In the genomic region with DNA sequence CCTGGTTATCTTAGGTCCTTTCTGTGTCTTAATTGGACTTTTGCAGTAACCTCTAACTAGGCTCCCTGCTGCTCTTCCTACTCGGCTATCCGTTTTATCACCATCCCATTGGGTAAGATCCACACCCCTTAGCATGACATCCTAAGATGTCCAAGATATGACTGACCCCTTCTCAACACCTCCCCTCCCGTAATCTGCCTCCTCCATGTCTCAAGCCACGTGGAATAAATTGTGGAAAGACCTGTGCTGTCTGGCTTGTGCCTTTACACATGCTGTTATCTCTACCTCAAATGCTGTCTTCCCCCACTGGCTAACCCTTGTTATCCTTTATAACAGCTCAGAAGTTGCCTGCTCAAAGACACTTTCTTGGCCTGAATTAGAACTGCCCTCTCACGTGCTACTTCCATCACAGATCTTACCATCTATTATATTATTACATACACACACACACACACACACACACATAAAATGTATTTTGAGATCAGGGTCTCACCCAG, we compare ENCODE assay signal across 23 cellular contexts. TPM values are rescaled to one million over a fixed set of nuclear protein-coding genes. Genes with fewer than 3 reads are reported as not detected.
DNase-seq lines count a peak whose midpoint lies in the region; ATAC-seq and TF ChIP-seq lines count a peak whose summit lies in the region.
"Had no signal": no experiment of that assay in that cellular context is flagged by ENCODE, and none has a peak within 500 bp of the region (broad histone marks: within the 10 kb centered on the region; RNA-seq: fewer than 3 reads in every experiment).

No MANE protein-coding gene starts in this region.

- H3K27ac ChIP-seq in HEK293 (ENCODE audit: extremely low read depth, low read depth, low read length) (no peak overlapping the region), mesodermal cell (ENCODE audit: low read depth, low read length, severe bottlenecking) (peak overlapping the region; percentile 8)
- H3K27ac ChIP-seq: KMS-11, SJSA1, spleen, thoracic aorta had no signal

- 91 to 92% methylated on average over 4 to 5 of the region's 5 CpGs for WGBS in mesodermal cell (ENCODE audit: insufficient coverage in 2 of 2), 2 experiments

- H3K4me1 Mint-ChIP-seq in T-helper 2 cell treated with Interferon-gamma antibody and Interleukin-4, amounts not matched to agents 5 μg/mL and 100 μg/mL, for 36 hours (ENCODE audit: low read depth), result peaks cover 4% of the 10 kb centered on the region
- peaks cover 2% of the 10 kb centered on the region for H3K4me1 Mint-ChIP-seq in activated CD8-positive, alpha-beta T cell treated with anti-CD3 and anti-CD28 coated beads, Interleukin-2, amount 10 ng/mL, durations not matched to agents 7 days and 5 days (ENCODE audit: low read depth)
- H3K4me1 Mint-ChIP-seq: activated CD4-positive, alpha-beta T cell treated with anti-CD3 and anti-CD28 coated beads, Interleukin-2, amount 10 ng/mL, durations not matched to agents 7 days and 5 days had no signal

- peak overlapping the region; percentile 2 for H3K27ac Mint-ChIP-seq in T-helper 2 cell treated with Interferon-gamma antibody and Interleukin-4, amounts not matched to agents 5 μg/mL and 100 μg/mL, for 36 hours
- H3K27ac Mint-ChIP-seq in activated CD8-positive, alpha-beta T cell treated with anti-CD3 and anti-CD28 coated beads, Interleukin-2, amount 10 ng/mL, durations not matched to agents 7 days and 5 days, result peak overlapping the region; percentile 30
- H3K27ac Mint-ChIP-seq: activated CD4-positive, alpha-beta T cell treated with anti-CD3 and anti-CD28 coated beads, Interleukin-2, amount 10 ng/mL, durations not matched to agents 7 days and 5 days had no signal

- no peak for TF ChIP-seq CTCF in HEK293 (tag by site-specific recombination; IDR thresholded peaks at IDR 0.05)

- no peak for DNase-seq in T-helper 2 cell treated with Interferon-gamma antibody and Interleukin-4, amounts not matched to agents 5 μg/mL and 100 μg/mL, for 36 hours (ENCODE audit: low spot score)
- DNase-seq in T-helper 2 cell (no peak), NOMO-1 treated with dmso at 0.1 percent for 144 hours (lab: John Stamatoyannopoulos, UW; ENCODE audit: unreplicated experiment) (no peak), NCI-H2081 treated with DMSO at 0.1 percent for 48 hours (lab: John Stamatoyannopoulos, UW) (no peak), COR-L47 (lab: John Stamatoyannopoulos, UW) (no peak)
- DNase-seq in activated CD8-positive, alpha-beta T cell treated with anti-CD3 and anti-CD28 coated beads, Interleukin-2, amount 10 ng/mL, durations not matched to agents 7 days and 5 days, result no peak
- DNase-seq: activated CD4-positive, alpha-beta T cell treated with anti-CD3 and anti-CD28 coated beads, Interleukin-2, amount 10 ng/mL, durations not matched to agents 7 days and 5 days; cerebellar nuclear complex; effector memory CD4-positive, alpha-beta T cell; HCEC 1CT; kidney; NCI-H1048; NCI-H2171; psoas muscle; spleen; stimulated activated CD8-positive, alpha-beta memory T cell treated with anti-CD3 and anti-CD28 coated beads, Interleukin-4, amount 100 ng/mL, for 48 hours; T1000 had no signal

- H3K4me3 ChIP-seq in HEK293 (ENCODE audit: low read depth, low read length), result no peak overlapping the region
- H3K4me3 ChIP-seq in mesodermal cell (ENCODE audit: extremely low read depth, insufficient read depth, low read length, poor library complexity, severe bottlenecking), result no peak overlapping the region
- H3K4me3 ChIP-seq: psoas muscle, SJSA1, spleen, thoracic aorta had no signal

- H3K4me1 ChIP-seq in HEK293 (ENCODE audit: control insufficient read depth, insufficient read depth, low read length) (peaks cover 3% of the 10 kb centered on the region; the same call in 1 of the 2 replicates), mesodermal cell (ENCODE audit: control insufficient read depth, insufficient read depth, low read length, poor library complexity, severe bottlenecking) (no peaks in the 10 kb centered on the region)

- POLR2A ChIA-PET in HEK293 (lab: Yijun Ruan, JAX), result interaction anchor here (1.2 kb wide), 1 partner anchor 22 kb away, joined by 3 read pairs; no protein-coding TSS in a partner anchor
- POLR2A ChIA-PET in activated CD8-positive, alpha-beta T cell treated with anti-CD3 and anti-CD28 coated beads, Interleukin-2, amount 10 ng/mL, durations not matched to agents 7 days and 5 days (lab: Charles Lee), result interaction anchor here (0.7 kb wide), 1 partner anchor 133 kb away, joined by 3 read pairs; no protein-coding TSS in a partner anchor

- CTCF ChIA-PET in HEK293 (lab: Yijun Ruan, JAX), result interaction anchor here (0.7 to 1.6 kb wide), 2 partner anchors 27 to 169 kb away, joined by 3 to 4 read pairs; a partner anchor contains a TSS
- CTCF ChIA-PET in activated CD8-positive, alpha-beta T cell treated with anti-CD3 and anti-CD28 coated beads, Interleukin-2, amount 10 ng/mL, durations not matched to agents 7 days and 5 days (lab: Charles Lee), result no interaction called here

- H3K36me3 Mint-ChIP-seq in T-helper 2 cell treated with Interferon-gamma antibody and Interleukin-4, amounts not matched to agents 5 μg/mL and 100 μg/mL, for 36 hours (ENCODE audit: low read depth), result peaks cover 59% of the 10 kb centered on the region
- H3K36me3 Mint-ChIP-seq in activated CD8-positive, alpha-beta T cell treated with anti-CD3 and anti-CD28 coated beads, Interleukin-2, amount 10 ng/mL, durations not matched to agents 7 days and 5 days (ENCODE audit: low read depth), result peaks cover 67% of the 10 kb centered on the region

- H3K4me3 Mint-ChIP-seq in T-helper 2 cell treated with Interferon-gamma antibody and Interleukin-4, amounts not matched to agents 5 μg/mL and 100 μg/mL, for 36 hours, result no peak overlapping the region
- no peak overlapping the region for H3K4me3 Mint-ChIP-seq in activated CD8-positive, alpha-beta T cell treated with anti-CD3 and anti-CD28 coated beads, Interleukin-2, amount 10 ng/mL, durations not matched to agents 7 days and 5 days
- H3K4me3 Mint-ChIP-seq: activated CD4-positive, alpha-beta T cell treated with anti-CD3 and anti-CD28 coated beads, Interleukin-2, amount 10 ng/mL, durations not matched to agents 7 days and 5 days; nephron had no signal

- ATAC-seq in activated CD8-positive, alpha-beta T cell treated with anti-CD3 and anti-CD28 coated beads, Interleukin-2, amount 10 ng/mL, durations not matched to agents 7 days and 5 days, result no peak
- ATAC-seq: psoas muscle had no signal

- H3K27me3 Mint-ChIP-seq in T-helper 2 cell treated with Interferon-gamma antibody and Interleukin-4, amounts not matched to agents 5 μg/mL and 100 μg/mL, for 36 hours (ENCODE audit: low read depth), result no peaks in the 10 kb centered on the region
- H3K27me3 Mint-ChIP-seq in activated CD8-positive, alpha-beta T cell treated with anti-CD3 and anti-CD28 coated beads, Interleukin-2, amount 10 ng/mL, durations not matched to agents 7 days and 5 days (ENCODE audit: low read depth), result no peaks in the 10 kb centered on the region
- H3K27me3 Mint-ChIP-seq: activated CD4-positive, alpha-beta T cell treated with anti-CD3 and anti-CD28 coated beads, Interleukin-2, amount 10 ng/mL, durations not matched to agents 7 days and 5 days had no signal

- H3K9me3 ChIP-seq in HEK293 (ENCODE audit: control insufficient read depth, insufficient read depth, low read depth, low read length), result no peaks in the 10 kb centered on the region
- no peaks in the 10 kb centered on the region for H3K9me3 ChIP-seq in mesodermal cell (ENCODE audit: control insufficient read depth, low read length)
- H3K9me3 ChIP-seq: psoas muscle, SJSA1, spleen, thoracic aorta had no signal

- H3K9me3 Mint-ChIP-seq in T-helper 2 cell treated with Interferon-gamma antibody and Interleukin-4, amounts not matched to agents 5 μg/mL and 100 μg/mL, for 36 hours, result no peaks in the 10 kb centered on the region
- H3K9me3 Mint-ChIP-seq in activated CD8-positive, alpha-beta T cell treated with anti-CD3 and anti-CD28 coated beads, Interleukin-2, amount 10 ng/mL, durations not matched to agents 7 days and 5 days (ENCODE audit: insufficient read depth), result no peaks in the 10 kb centered on the region
- H3K9me3 Mint-ChIP-seq: activated CD4-positive, alpha-beta T cell treated with anti-CD3 and anti-CD28 coated beads, Interleukin-2, amount 10 ng/mL, durations not matched to agents 7 days and 5 days; nephron had no signal

- peaks cover 2 to 68% of the 10 kb centered on the region in 2 experiments for H3K36me3 ChIP-seq in HEK293 (ENCODE audit: control insufficient read depth in 2 of 2, insufficient read depth in 1 of 2, low read length in 2 of 2)
- peaks cover 87% of the 10 kb centered on the region for H3K36me3 ChIP-seq in mesodermal cell (ENCODE audit: control insufficient read depth, insufficient read depth, low read length)

TF ChIP-seq in HEK293, 187 proteins besides CTCF, POLR2A, EP300 and RAD21 (continues in another document):
- TF ChIP-seq YY2 (tag by site-specific recombination; IDR thresholded peaks at IDR 0.05), result no peak
- TF ChIP-seq ZBTB20 (tag by site-specific recombination; IDR thresholded peaks at IDR 0.05), result no peak
- no peak for TF ChIP-seq MZF1 (tag by site-specific recombination; IDR thresholded peaks at IDR 0.05; ENCODE audit: borderline replicate concordance)
- TF ChIP-seq ZNF423 (tag by site-specific recombination; IDR thresholded peaks at IDR 0.05), result no peak
- TF ChIP-seq ZNF146 (tag by site-specific recombination; IDR thresholded peaks at IDR 0.05), result no peak
- 0 out of 2 replicates have a peak, but pooled peaks have one; percentile 27 for TF ChIP-seq ZNF600 (tag by site-specific recombination; IDR thresholded peaks at IDR 0.05)
- no peak for TF ChIP-seq ZNF791 (tag by site-specific recombination; IDR thresholded peaks at IDR 0.05)
- no peak for TF ChIP-seq ZNF621 (tag by site-specific recombination; IDR thresholded peaks at IDR 0.05)
- TF ChIP-seq, protein P1, sequence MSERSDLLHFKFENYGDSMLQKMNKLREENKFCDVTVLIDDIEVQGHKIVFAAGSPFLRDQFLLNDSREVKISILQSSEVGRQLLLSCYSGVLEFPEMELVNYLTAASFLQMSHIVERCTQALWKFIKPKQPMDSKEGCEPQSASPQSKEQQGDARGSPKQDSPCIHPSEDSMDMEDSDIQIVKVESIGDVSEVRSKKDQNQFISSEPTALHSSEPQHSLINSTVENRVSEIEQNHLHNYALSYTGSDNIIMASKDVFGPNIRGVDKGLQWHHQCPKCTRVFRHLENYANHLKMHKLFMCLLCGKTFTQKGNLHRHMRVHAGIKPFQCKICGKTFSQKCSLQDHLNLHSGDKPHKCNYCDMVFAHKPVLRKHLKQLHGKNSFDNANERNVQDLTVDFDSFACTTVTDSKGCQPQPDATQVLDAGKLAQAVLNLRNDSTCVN (tag by site-specific recombination; optimal IDR thresholded peaks at IDR 0.05), result no peak
- TF ChIP-seq ZNF394 (tag by site-specific recombination; IDR thresholded peaks at IDR 0.05; ENCODE audit: borderline replicate concordance), result no peak
- no peak for TF ChIP-seq KLF9 (tag by site-specific recombination; IDR thresholded peaks at IDR 0.05; ENCODE audit: low read depth)
- TF ChIP-seq ZBTB17 (tag by site-specific recombination; IDR thresholded peaks at IDR 0.05), result peak; percentile 84
- TF ChIP-seq ZNF521 (tag by site-specific recombination; IDR thresholded peaks at IDR 0.05), result no peak

RNA-seq across cellular contexts. Expression of a gene that starts 26.5 kb away (rescaled TPM):
- total RNA-seq in activated CD8-positive, alpha-beta T cell treated with anti-CD3 and anti-CD28 coated beads, Interleukin-2, amount 10 ng/mL, durations not matched to agents 7 days and 5 days, result 10 to 100 TPM; 94.4 to 94.7 TPM
- polyA plus RNA-seq in mesodermal cell (2013, experiment 1 of 2), result 160 TPM
- polyA plus RNA-seq in mesodermal cell (2013, experiment 2 of 2), result 181 TPM
